Comparison of ENCODE assay signal across 17 cellular contexts in the genomic region with DNA sequence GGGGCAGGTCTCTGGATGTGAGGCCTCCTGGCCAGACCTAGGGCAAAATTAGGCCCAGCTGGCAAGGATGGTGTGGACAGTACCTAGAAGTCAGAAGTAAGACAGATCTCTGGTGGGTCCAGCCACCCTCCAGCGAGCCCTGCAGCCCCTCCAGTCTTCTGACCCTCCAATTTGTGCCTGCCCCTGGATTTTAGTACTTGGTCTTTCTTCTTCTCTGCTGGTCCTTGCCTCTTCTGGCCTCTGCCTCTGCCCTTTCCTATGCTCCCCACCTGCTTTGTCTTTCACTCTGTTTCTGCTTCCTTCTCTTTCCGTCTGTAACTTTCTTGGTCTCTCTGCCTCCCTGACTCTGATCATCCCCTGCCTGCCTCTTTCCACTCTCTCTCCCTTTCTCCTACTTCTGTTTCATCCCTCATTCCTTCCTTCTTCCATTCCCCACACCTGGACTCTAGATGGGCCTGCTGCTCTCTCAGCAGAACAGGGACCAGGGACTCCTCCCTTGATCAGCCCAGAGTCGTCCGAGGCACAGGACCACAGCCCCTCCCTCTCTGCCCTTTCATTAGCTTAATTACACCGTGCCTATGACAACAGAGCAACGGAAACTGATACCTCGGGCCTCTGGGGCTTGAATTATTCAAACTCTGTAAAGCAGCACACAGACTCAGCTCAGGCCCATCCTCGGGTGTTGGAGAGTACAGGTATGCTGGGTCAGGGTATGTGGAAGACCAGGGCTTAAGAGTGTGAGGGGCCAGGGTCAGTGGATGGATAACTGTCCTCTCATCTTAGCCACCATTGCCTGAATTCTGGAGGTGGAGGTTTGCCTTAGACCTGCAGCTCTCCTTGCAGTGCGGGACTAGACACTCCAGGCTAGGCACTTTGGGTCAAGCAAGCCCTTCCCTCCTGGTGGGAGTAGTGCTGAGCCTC.
DNase-seq lines count a peak whose midpoint lies in the region; ATAC-seq and TF ChIP-seq lines count a peak whose summit lies in the region.
"Had no signal": no experiment of that assay in that cellular context is flagged by ENCODE, and none has a peak within 500 bp of the region (broad histone marks: within the 10 kb centered on the region; RNA-seq: fewer than 3 reads in every experiment).

A gene with protein sequence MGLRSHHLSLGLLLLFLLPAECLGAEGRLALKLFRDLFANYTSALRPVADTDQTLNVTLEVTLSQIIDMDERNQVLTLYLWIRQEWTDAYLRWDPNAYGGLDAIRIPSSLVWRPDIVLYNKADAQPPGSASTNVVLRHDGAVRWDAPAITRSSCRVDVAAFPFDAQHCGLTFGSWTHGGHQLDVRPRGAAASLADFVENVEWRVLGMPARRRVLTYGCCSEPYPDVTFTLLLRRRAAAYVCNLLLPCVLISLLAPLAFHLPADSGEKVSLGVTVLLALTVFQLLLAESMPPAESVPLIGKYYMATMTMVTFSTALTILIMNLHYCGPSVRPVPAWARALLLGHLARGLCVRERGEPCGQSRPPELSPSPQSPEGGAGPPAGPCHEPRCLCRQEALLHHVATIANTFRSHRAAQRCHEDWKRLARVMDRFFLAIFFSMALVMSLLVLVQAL (minus strand): TSS at position 51 of the 921 bp plus-strand sequence. CDS start 72 bp downstream, outside the sequence.

- TF ChIP-seq POLR2A in GM18505 (IDR thresholded peaks at IDR 0.05; ENCODE audit: borderline replicate concordance, extremely low read depth, insufficient read depth, insufficient read length) = no peak

- no peak for TF ChIP-seq CTCF in choroid plexus epithelial cell (conservative IDR thresholded peaks at IDR 0.05; ENCODE audit: low read depth, low read length)

- no peak within 1 kb of the TSS for H3K4me3 ChIP-seq in choroid plexus epithelial cell (ENCODE audit: low read depth, low read length)
- H3K4me3 ChIP-seq: upper lobe of right lung had no signal

- H3K4me3 Mint-ChIP-seq in stimulated activated naive CD8-positive, alpha-beta T cell treated with anti-CD3 and anti-CD28 coated beads, Interleukin-15, Interleukin-2, amounts not matched to agents 100 ng/mL and 50 ng/mL, for 24 hours = no peak within 1 kb of the TSS
- no peak within 1 kb of the TSS for H3K4me3 Mint-ChIP-seq in stimulated activated naive CD8-positive, alpha-beta T cell treated with anti-CD3 and anti-CD28 coated beads, Interleukin-15, amount 100 ng/mL, for 72 hours
- H3K4me3 Mint-ChIP-seq: activated CD4-positive, alpha-beta T cell treated with anti-CD3 and anti-CD28 coated beads, Interleukin-2, amount 10 ng/mL, durations not matched to agents 7 days and 5 days; T-cell had no signal

- H3K27ac Mint-ChIP-seq in stimulated activated naive CD8-positive, alpha-beta T cell treated with anti-CD3 and anti-CD28 coated beads, Interleukin-15, Interleukin-2, amounts not matched to agents 100 ng/mL and 50 ng/mL, for 24 hours = peak within 1 kb of the TSS; percentile 47
- H3K27ac Mint-ChIP-seq in stimulated activated naive CD8-positive, alpha-beta T cell treated with anti-CD3 and anti-CD28 coated beads, Interleukin-15, amount 100 ng/mL, for 72 hours = peak within 1 kb of the TSS; percentile 37 to 85
- H3K27ac Mint-ChIP-seq: activated CD4-positive, alpha-beta T cell treated with anti-CD3 and anti-CD28 coated beads, Interleukin-2, amount 10 ng/mL, durations not matched to agents 7 days and 5 days had no signal

- H3K4me1 Mint-ChIP-seq in stimulated activated naive CD8-positive, alpha-beta T cell treated with anti-CD3 and anti-CD28 coated beads, Interleukin-15, Interleukin-2, amounts not matched to agents 100 ng/mL and 50 ng/mL, for 24 hours (ENCODE audit: low read depth) = no peaks in the 10 kb centered on the region
- H3K4me1 Mint-ChIP-seq in stimulated activated naive CD8-positive, alpha-beta T cell treated with anti-CD3 and anti-CD28 coated beads, Interleukin-15, amount 100 ng/mL, for 72 hours = no peaks in the 10 kb centered on the region
- H3K4me1 Mint-ChIP-seq: activated CD4-positive, alpha-beta T cell treated with anti-CD3 and anti-CD28 coated beads, Interleukin-2, amount 10 ng/mL, durations not matched to agents 7 days and 5 days; T-cell had no signal

- no peaks in the 10 kb centered on the region for H3K27me3 Mint-ChIP-seq in stimulated activated naive CD8-positive, alpha-beta T cell treated with anti-CD3 and anti-CD28 coated beads, Interleukin-15, Interleukin-2, amounts not matched to agents 100 ng/mL and 50 ng/mL, for 24 hours
- no peaks in the 10 kb centered on the region for H3K27me3 Mint-ChIP-seq in stimulated activated naive CD8-positive, alpha-beta T cell treated with anti-CD3 and anti-CD28 coated beads, Interleukin-15, amount 100 ng/mL, for 72 hours
- H3K27me3 Mint-ChIP-seq: activated CD4-positive, alpha-beta T cell treated with anti-CD3 and anti-CD28 coated beads, Interleukin-2, amount 10 ng/mL, durations not matched to agents 7 days and 5 days; T-cell had no signal

- peaks cover 58% of the 10 kb centered on the region for H3K36me3 Mint-ChIP-seq in stimulated activated naive CD8-positive, alpha-beta T cell treated with anti-CD3 and anti-CD28 coated beads, Interleukin-15, Interleukin-2, amounts not matched to agents 100 ng/mL and 50 ng/mL, for 24 hours (ENCODE audit: low read depth)

- ATAC-seq in stimulated activated naive CD8-positive, alpha-beta T cell treated with anti-CD3 and anti-CD28 coated beads, Interleukin-15, Interleukin-2, amounts not matched to agents 100 U/mL and 50 U/mL, for 24 hours = no peak
- ATAC-seq in stimulated activated naive CD8-positive, alpha-beta T cell treated with anti-CD3 and anti-CD28 coated beads, Interleukin-15, amount 100 ng/mL, for 72 hours = peak; percentile 6
- ATAC-seq in GM18505 (IDR thresholded peaks at IDR 0.05; ENCODE audit: unreplicated experiment) = no peak
- ATAC-seq: esophagus mucosa, T-cell, upper lobe of right lung had no signal

- H3K9me3 Mint-ChIP-seq in stimulated activated naive CD8-positive, alpha-beta T cell treated with anti-CD3 and anti-CD28 coated beads, Interleukin-15, Interleukin-2, amounts not matched to agents 100 ng/mL and 50 ng/mL, for 24 hours = no peaks in the 10 kb centered on the region
- no peaks in the 10 kb centered on the region for H3K9me3 Mint-ChIP-seq in stimulated activated naive CD8-positive, alpha-beta T cell treated with anti-CD3 and anti-CD28 coated beads, Interleukin-15, amount 100 ng/mL, for 72 hours
- H3K9me3 Mint-ChIP-seq: activated CD4-positive, alpha-beta T cell treated with anti-CD3 and anti-CD28 coated beads, Interleukin-2, amount 10 ng/mL, durations not matched to agents 7 days and 5 days; T-cell had no signal

- DNase-seq in NCI-H1436 (lab: John Stamatoyannopoulos, UW) = peak; percentile 41
- no peak for DNase-seq in NCI-H1436 treated with DMSO at 0.1 percent for 48 hours (lab: John Stamatoyannopoulos, UW)
- no peak for DNase-seq in stimulated activated naive CD8-positive, alpha-beta T cell treated with anti-CD3 and anti-CD28 coated beads, Interleukin-15, Interleukin-2, amounts not matched to agents 100 U/mL and 50 U/mL, for 24 hours
- peak; percentile 12 for DNase-seq in choroid plexus epithelial cell (ENCODE audit: low read depth)
- DNase-seq in stimulated activated naive CD8-positive, alpha-beta T cell treated with anti-CD3 and anti-CD28 coated beads, Interleukin-15, amount 100 ng/mL, for 72 hours = no peak
- no peak for DNase-seq in NCI-H345 (lab: John Stamatoyannopoulos, UW)
- DNase-seq: activated CD4-positive, alpha-beta T cell treated with anti-CD3 and anti-CD28 coated beads, Interleukin-2, amount 10 ng/mL, durations not matched to agents 7 days and 5 days; DMS53; mesenchymal stem cell; NCI-H1694 treated with DMSO at 0.1 percent for 48 hours; OCI-M1; stimulated activated CD8-positive, alpha-beta memory T cell treated with anti-CD3 and anti-CD28 coated beads, Interleukin-4, amount 100 ng/mL, for 48 hours; T-cell; upper lobe of right lung had no signal

Comparison
In these comparisons a context has a peak if more than half of its experiments do, and no peak if none do; other contexts are left out.
1. DNase-seq: peak in NCI-H1436 (single experiment) and choroid plexus epithelial cell (single experiment); none in NCI-H1436 treated with DMSO at 0.1 percent for 48 hours (single experiment), stimulated activated naive CD8-positive, alpha-beta T cell treated with anti-CD3 and anti-CD28 coated beads, Interleukin-15, Interleukin-2, amounts not matched to agents 100 U/mL and 50 U/mL, for 24 hours (single experiment), stimulated activated naive CD8-positive, alpha-beta T cell treated with anti-CD3 and anti-CD28 coated beads, Interleukin-15, amount 100 ng/mL, for 72 hours (0 of 2) and NCI-H345 (single experiment).